16 cellular contexts compared by ENCODE assay signal in genomic region chr11:96105197-96105895, GRCh38.
A peak's percentile ranks its signal among the peaks of the same experiment; 100 is the strongest.
DNase-seq lines count a peak whose midpoint lies in the region; ATAC-seq and TF ChIP-seq lines count a peak whose summit lies in the region.
"Had no signal": no experiment of that assay in that cellular context is flagged by ENCODE, and none has a peak within 500 bp of the region (broad histone marks: within the 10 kb centered on the region; RNA-seq: fewer than 3 reads in every experiment).

No MANE protein-coding gene starts in this region.

- no peak overlapping the region for H3K4me3 Mint-ChIP-seq in natural killer cell
- H3K4me3 Mint-ChIP-seq in natural killer cell treated with Interleukin-12 subunit alpha and Interleukin-12 subunit beta and Interleukin-15 and Interleukin-18, amount 100 ng/mL, for 72 hours, result no peak overlapping the region
- no peak overlapping the region for H3K4me3 Mint-ChIP-seq in activated naive CD8-positive, alpha-beta T cell treated with anti-CD3 and anti-CD28 coated beads for 36 hours
- H3K4me3 Mint-ChIP-seq in stimulated activated memory B cell treated with anti-CD40 and anti-IgM and Interleukin-4, amounts not matched to agents 10 μg/mL and 1 μg/mL and 100 μg/mL, for 72 hours, result no peak overlapping the region

- H3K4me2 ChIP-seq in MM.1S (ENCODE audit: low read depth, low read length), result no peak overlapping the region

- no peak overlapping the region for H2AFZ ChIP-seq in MM.1S (ENCODE audit: low read length)

- no peaks in the 10 kb centered on the region for H3K9me2 ChIP-seq in MM.1S (replicated peaks; ENCODE audit: insufficient read depth, low read length)

- no peak overlapping the region for H3K27ac ChIP-seq in MM.1S (ENCODE audit: low read length)
- H3K27ac ChIP-seq: colonic mucosa, vagina, WERI-Rb-1 had no signal

- H3K9me3 Mint-ChIP-seq in natural killer cell, result no peaks in the 10 kb centered on the region
- no peaks in the 10 kb centered on the region for H3K9me3 Mint-ChIP-seq in natural killer cell treated with Interleukin-12 subunit alpha and Interleukin-12 subunit beta and Interleukin-15 and Interleukin-18, amount 100 ng/mL, for 72 hours
- H3K9me3 Mint-ChIP-seq in activated naive CD8-positive, alpha-beta T cell treated with anti-CD3 and anti-CD28 coated beads for 36 hours, result peaks cover 7% of the 10 kb centered on the region
- H3K9me3 Mint-ChIP-seq in stimulated activated memory B cell treated with anti-CD40 and anti-IgM and Interleukin-4, amounts not matched to agents 10 μg/mL and 1 μg/mL and 100 μg/mL, for 72 hours, result no peaks in the 10 kb centered on the region

- H3K9ac ChIP-seq in MM.1S (ENCODE audit: low read length), result no peak overlapping the region

- no peaks in the 10 kb centered on the region for H3F3A ChIP-seq in MM.1S (ENCODE audit: insufficient read depth, low read length)

- no peak overlapping the region for H3K27ac Mint-ChIP-seq in natural killer cell
- H3K27ac Mint-ChIP-seq in natural killer cell treated with Interleukin-12 subunit alpha and Interleukin-12 subunit beta and Interleukin-15 and Interleukin-18, amount 100 ng/mL, for 72 hours, result no peak overlapping the region
- H3K27ac Mint-ChIP-seq in activated naive CD8-positive, alpha-beta T cell treated with anti-CD3 and anti-CD28 coated beads for 36 hours, result peak overlapping the region; percentile 64
- H3K27ac Mint-ChIP-seq in stimulated activated memory B cell treated with anti-CD40 and anti-IgM and Interleukin-4, amounts not matched to agents 10 μg/mL and 1 μg/mL and 100 μg/mL, for 72 hours, result no peak overlapping the region

- H4K20me1 ChIP-seq in MM.1S (ENCODE audit: insufficient read depth, low read length), result no peaks in the 10 kb centered on the region

- H3K4me1 ChIP-seq in MM.1S (ENCODE audit: low read length), result no peaks in the 10 kb centered on the region
- H3K4me1 ChIP-seq: colonic mucosa had no signal

- no peaks in the 10 kb centered on the region for H3K79me2 ChIP-seq in MM.1S (ENCODE audit: low read length)

- H3K4me1 Mint-ChIP-seq in natural killer cell, result no peaks in the 10 kb centered on the region
- H3K4me1 Mint-ChIP-seq in natural killer cell treated with Interleukin-12 subunit alpha and Interleukin-12 subunit beta and Interleukin-15 and Interleukin-18, amount 100 ng/mL, for 72 hours (ENCODE audit: low read depth in 2 of 2), result peaks cover 5 to 13% of the 10 kb centered on the region in 2 donors
- peaks cover 50% of the 10 kb centered on the region for H3K4me1 Mint-ChIP-seq in activated naive CD8-positive, alpha-beta T cell treated with anti-CD3 and anti-CD28 coated beads for 36 hours
- peaks cover 25% of the 10 kb centered on the region for H3K4me1 Mint-ChIP-seq in stimulated activated memory B cell treated with anti-CD40 and anti-IgM and Interleukin-4, amounts not matched to agents 10 μg/mL and 1 μg/mL and 100 μg/mL, for 72 hours

- peak; percentile 29 to 63 (median 30) for ATAC-seq in natural killer cell
- no peak for ATAC-seq in natural killer cell treated with Interleukin-12 subunit alpha and Interleukin-12 subunit beta and Interleukin-15 and Interleukin-18, amount 100 ng/mL, for 72 hours
- ATAC-seq in stimulated activated memory B cell treated with anti-CD40 and anti-IgM and Interleukin-4, amounts not matched to agents 10 μg/mL and 1 μg/mL and 100 μg/mL, for 72 hours, result no peak

- no peak for TF ChIP-seq CTCF in natural killer cell (IDR thresholded peaks at IDR 0.05)
- TF ChIP-seq CTCF in MM.1S (IDR thresholded peaks at IDR 0.05; ENCODE audit: low read length), result no peak

- no peaks in the 10 kb centered on the region for H3K27me3 Mint-ChIP-seq in natural killer cell (ENCODE audit: low read depth in 2 of 2)
- H3K27me3 Mint-ChIP-seq in natural killer cell treated with Interleukin-12 subunit alpha and Interleukin-12 subunit beta and Interleukin-15 and Interleukin-18, amount 100 ng/mL, for 72 hours, result no peaks in the 10 kb centered on the region
- no peaks in the 10 kb centered on the region for H3K27me3 Mint-ChIP-seq in activated naive CD8-positive, alpha-beta T cell treated with anti-CD3 and anti-CD28 coated beads for 36 hours
- no peaks in the 10 kb centered on the region for H3K27me3 Mint-ChIP-seq in stimulated activated memory B cell treated with anti-CD40 and anti-IgM and Interleukin-4, amounts not matched to agents 10 μg/mL and 1 μg/mL and 100 μg/mL, for 72 hours

- H3K27me3 ChIP-seq in MM.1S (replicated peaks; ENCODE audit: insufficient read depth, low read length), result no peaks in the 10 kb centered on the region
- H3K27me3 ChIP-seq: colonic mucosa, vagina had no signal

- H3K9me3 ChIP-seq in MM.1S (replicated peaks; ENCODE audit: insufficient read depth, low read length), result no peaks in the 10 kb centered on the region
- H3K9me3 ChIP-seq: colonic mucosa, vagina had no signal

- no peaks in the 10 kb centered on the region for H3K36me3 ChIP-seq in MM.1S (replicated peaks; ENCODE audit: insufficient read depth, low read length)
- H3K36me3 ChIP-seq: colonic mucosa, vagina, WERI-Rb-1 had no signal

- intact Hi-C loops in natural killer cell (cut with micrococcal nuclease), result no loop called here

- DNase-seq in natural killer cell (no peak), foreskin melanocyte (peak; percentile 71), HUDEP-2 (lab: John Stamatoyannopoulos, UW; ENCODE audit: unreplicated experiment in 76 of 76) (no peak), MM.1S (no peak)
- no peak for DNase-seq in natural killer cell treated with Interleukin-12 subunit alpha and Interleukin-12 subunit beta and Interleukin-15 and Interleukin-18, amount 100 ng/mL, for 72 hours (ENCODE audit: low spot score)
- DNase-seq in activated naive CD8-positive, alpha-beta T cell treated with anti-CD3 and anti-CD28 coated beads for 36 hours, result no peak
- DNase-seq in activated CD4-positive, CD25-positive, alpha-beta regulatory T cell (lab: John Stamatoyannopoulos, UW), result no peak
- DNase-seq: colonic mucosa; DND-41; kidney glomerular epithelial cell; NCI-H510A treated with DMSO at 0.1 percent for 48 hours; SHP77; stimulated activated CD4-positive, alpha-beta T cell treated with anti-CD3 and anti-CD28 coated beads, Interleukin-12 subunit alpha, Interleukin-12 subunit beta, amount 100 ng/mL, for 4 hours; WERI-Rb-1 had no signal

- no peak overlapping the region for H3K4me3 ChIP-seq in MM.1S (ENCODE audit: low read length)
- H3K4me3 ChIP-seq: colonic mucosa, vagina had no signal

- no peaks in the 10 kb centered on the region for H3K36me3 Mint-ChIP-seq in natural killer cell
- no peaks in the 10 kb centered on the region for H3K36me3 Mint-ChIP-seq in natural killer cell treated with Interleukin-12 subunit alpha and Interleukin-12 subunit beta and Interleukin-15 and Interleukin-18, amount 100 ng/mL, for 72 hours
- peaks cover 33% of the 10 kb centered on the region for H3K36me3 Mint-ChIP-seq in activated naive CD8-positive, alpha-beta T cell treated with anti-CD3 and anti-CD28 coated beads for 36 hours
- H3K36me3 Mint-ChIP-seq in stimulated activated memory B cell treated with anti-CD40 and anti-IgM and Interleukin-4, amounts not matched to agents 10 μg/mL and 1 μg/mL and 100 μg/mL, for 72 hours, result peaks cover 11% of the 10 kb centered on the region

Comparison
In these comparisons a context has a peak if more than half of its experiments do, and no peak if none do; other contexts are left out.
1. ATAC-seq: peak in natural killer cell (3 of 3); none in natural killer cell treated with Interleukin-12 subunit alpha and Interleukin-12 subunit beta and Interleukin-15 and Interleukin-18, amount 100 ng/mL, for 72 hours (0 of 2) and stimulated activated memory B cell treated with anti-CD40 and anti-IgM and Interleukin-4, amounts not matched to agents 10 μg/mL and 1 μg/mL and 100 μg/mL, for 72 hours (single experiment).